ENCODE assay signal across 9 cellular contexts in genomic region chr16:28622532-28623171, GRCh38. TPM values are rescaled to one million over a fixed set of nuclear protein-coding genes. Genes with fewer than 3 reads are reported as not detected.
DNase-seq lines count a peak whose midpoint lies in the region; ATAC-seq and TF ChIP-seq lines count a peak whose summit lies in the region.
"Not testable (repeated sequence)": the region's sequence is repeated elsewhere in the genome, so short reads cannot be mapped to it uniquely, and the experiment has no call there.
"Had no signal": no experiment of that assay in that cellular context is flagged by ENCODE, and none has a peak within 500 bp of the region (broad histone marks: within the 10 kb centered on the region; RNA-seq: fewer than 3 reads in every experiment).

No MANE protein-coding gene starts in this region.

- POLR2A ChIA-PET in PC-3 (lab: Charles Lee; ENCODE audit: unreplicated experiment), result not testable (repeated sequence)

- H3K9me3 Mint-ChIP-seq in central memory CD8-positive, alpha-beta T cell, result not testable (repeated sequence)

- not testable (repeated sequence) for H3K27me3 Mint-ChIP-seq in central memory CD8-positive, alpha-beta T cell

- H3K36me3 ChIP-seq in GM23248 (ENCODE audit: low read depth); PC-3 (ENCODE audit: low read depth, low read length); muscle layer of duodenum (ENCODE audit: control insufficient read depth in 1 of 2, insufficient read depth in 2 of 2, low read length in 2 of 2); spleen; aorta (ENCODE audit: control insufficient read depth in 1 of 2, insufficient read depth in 2 of 2, low read length in 1 of 2): not testable (repeated sequence)

- not testable (repeated sequence) for H3F3A ChIP-seq in GM23248 (ENCODE audit: insufficient read depth); PC-3 (ENCODE audit: low read length, unreplicated experiment)

- not testable (repeated sequence) for BruUV-seq in PC-3 (replicated peaks; lab: Mats Ljungman, UMichigan)

- H3K27ac Mint-ChIP-seq in central memory CD8-positive, alpha-beta T cell (ENCODE audit: low read depth), result peak overlapping the region; percentile 30

- not testable (repeated sequence) for H3K4me1 ChIP-seq in GM23248 (ENCODE audit: insufficient read depth); PC-3 (ENCODE audit: insufficient read depth, low read length); muscle layer of duodenum (ENCODE audit: control insufficient read depth in 1 of 2, insufficient read depth in 2 of 2, low read length in 2 of 2); aorta (ENCODE audit: control insufficient read depth in 1 of 2, insufficient read depth in 2 of 2, low read length in 2 of 2)
- peaks cover 0 to 38% (median 17%) of the 10 kb centered on the region in 6 donors for H3K4me1 ChIP-seq in spleen

- ATAC-seq in PC-3, result peak; percentile 23
- ATAC-seq in central memory CD8-positive, alpha-beta T cell (replicated peaks; ENCODE audit: extremely low read depth, poor library complexity, severe bottlenecking), result peak; percentile 9
- peak; percentile 44 to 45 for ATAC-seq in left cardiac atrium
- peak; percentile 33 for ATAC-seq in aorta (ENCODE audit: low FRiP score)

- H3K4me3 Mint-ChIP-seq in central memory CD8-positive, alpha-beta T cell, result peak overlapping the region; percentile 78

- not testable (repeated sequence) for TF ChIP-seq POLR2A in spleen (IDR thresholded peaks at IDR 0.05)

- H3K9me2 ChIP-seq in GM23248 (ENCODE audit: insufficient read depth); PC-3 (replicated peaks; ENCODE audit: low read length): not testable (repeated sequence)

- H3K36me3 Mint-ChIP-seq in central memory CD8-positive, alpha-beta T cell (ENCODE audit: insufficient read depth), result peaks cover 15% of the 10 kb centered on the region

- CTCF ChIA-PET in PC-3 (lab: Charles Lee), result not testable (repeated sequence)

- H3K9ac ChIP-seq in GM23248, result not testable (repeated sequence)
- 0 out of 2 replicates have a peak overlapping the region, but pooled peaks have one; percentile 9 for H3K9ac ChIP-seq in PC-3 (ENCODE audit: low read length)

- H3K4me2 ChIP-seq in GM23248 (ENCODE audit: unreplicated experiment), result not testable (repeated sequence)
- H3K4me2 ChIP-seq in PC-3 (ENCODE audit: low read length), result peak overlapping the region; percentile 76

- peaks cover 28% of the 10 kb centered on the region for H3K4me1 Mint-ChIP-seq in central memory CD8-positive, alpha-beta T cell

- not testable (repeated sequence) for TF ChIP-seq CTCF in PC-3 (conservative IDR thresholded peaks at IDR 0.05; ENCODE audit: low read depth, low read length); spleen (IDR thresholded peaks at IDR 0.05 in 8 of 11, conservative IDR thresholded peaks at IDR 0.05 in 3 of 11)

- H2AFZ ChIP-seq in GM23248 (peak overlapping the region; percentile 68; the same call in 1 of the 2 replicates), PC-3 (ENCODE audit: low read length) (peak overlapping the region; percentile 58; the same call in 1 of the 2 replicates)

- H4K20me1 ChIP-seq in GM23248 (ENCODE audit: insufficient read depth); PC-3 (ENCODE audit: low read length): not testable (repeated sequence)

- not testable (repeated sequence) for H3K79me2 ChIP-seq in GM23248 (ENCODE audit: insufficient read depth); PC-3 (ENCODE audit: low read length)

- H3K4me3 ChIP-seq in GM23248; aorta (ENCODE audit: low read length in 2 of 2): not testable (repeated sequence)
- peak overlapping the region; percentile 63 for H3K4me3 ChIP-seq in PC-3 (ENCODE audit: low read length)
- H3K4me3 ChIP-seq in muscle layer of duodenum (ENCODE audit: low read depth in 1 of 2, low read length in 2 of 2), result peak overlapping the region; percentile 37 to 62
- peak overlapping the region; percentile 31 to 83 (median 56) for H3K4me3 ChIP-seq in spleen

- not testable (repeated sequence) for H3K9me3 ChIP-seq in GM23248 (ENCODE audit: low read depth); PC-3 (ENCODE audit: low read length); muscle layer of duodenum (ENCODE audit: control insufficient read depth in 1 of 2, low read length in 2 of 2); spleen; aorta (ENCODE audit: control insufficient read depth, low read length)

- intact Hi-C loops in PC-3 (cut with micrococcal nuclease); left cardiac atrium (cut with DNase I); spleen (cut with DNase I; ENCODE audit: low total_unique reads); aorta (cut with DNase I): not testable (repeated sequence)

- DNase-seq in GM23248; PC-3; central memory CD8-positive, alpha-beta T cell (ENCODE audit: low spot score in 2 of 2); left cardiac atrium; spleen; aorta: not testable (repeated sequence)
- peak; percentile 4 for DNase-seq in activated T-cell treated with anti-CD3 and anti-CD28 coated beads for 24 hours (ENCODE audit: low read depth)

- H3K27me3 ChIP-seq in GM23248 (replicated peaks; ENCODE audit: insufficient read depth); PC-3 (ENCODE audit: low read length); muscle layer of duodenum (ENCODE audit: low read depth, low read length); aorta (ENCODE audit: control insufficient read depth in 1 of 2, insufficient read depth in 2 of 2, low read length in 1 of 2): not testable (repeated sequence)
- H3K27me3 ChIP-seq in spleen (replicated peaks in 1 of 7), result peaks cover 0 to 23% (median 0%) of the 10 kb centered on the region in 7 donors

- H3K27ac ChIP-seq in GM23248; PC-3 (ENCODE audit: low read length); muscle layer of duodenum (ENCODE audit: low read length); aorta (ENCODE audit: low read depth in 1 of 2, low read length in 2 of 2): not testable (repeated sequence)
- H3K27ac ChIP-seq in spleen, result peak overlapping the region in 4 of 8 donors; percentile 28 to 53 (median 40)

- in situ Hi-C loops in GM23248 (cut with MboI), result loop anchor here (10.0 kb wide), 1 partner anchor 48 kb away; no protein-coding TSS in a partner anchor

- WGBS in GM23248 (ENCODE audit: low coverage in 1 of 2, low lambda C conversion rate in 2 of 2, missing lambda C conversion rate in 2 of 2), 2 experiments, result 38 to 84% methylated on average over 10 to 24 of the region's 24 CpGs
- 30 to 54% (median 40%) methylated on average over 17 to 24 of the region's 24 CpGs for WGBS in spleen, 5 donors
- 50 to 53% methylated on average over 24 of the region's 24 CpGs for whole genome bisulfite sequencing in aorta, 2 donors

RNA-seq across cellular contexts. Expression of gene SULT1A1, which starts 12.8 kb away (rescaled TPM):
- total RNA-seq in GM23248 (2014; rRNA removed; shearing (Covaris generic)), result not detected in 2 replicates
- polyA plus RNA-seq in GM23248 (2016; fragmentation: Nextera tagmentation; extraction: Ambion mirVana) (not detected in 2 replicates), spleen (10 to 100 TPM; 42.5 to 56.6 (median 49.0) TPM), aorta (10 to 100 TPM in 1 of 2 donors, 1 to 10 TPM in 1; 5.0 to 43.8 TPM)
- total RNA-seq in PC-3 (2014; rRNA removed) (2.9 and 4.7 TPM in 2 replicates), left cardiac atrium (10 to 100 TPM; 15.4 to 23.1 TPM), spleen (100 to 1,000 TPM in 4 of 7 donors, 10 to 100 TPM in 3; 35.2 to 184 (median 124) TPM), aorta (10 to 100 TPM in 1 of 2 donors, 1 to 10 TPM in 1; 6.7 to 29.8 TPM)

RNA-seq across cellular contexts. Expression of gene NPIPB8, which starts 15.2 kb away (rescaled TPM):
- not detected in 2 replicates for total RNA-seq in GM23248 (2014; rRNA removed; shearing (Covaris generic))
- polyA plus RNA-seq in GM23248 (2016; fragmentation: Nextera tagmentation; extraction: Ambion mirVana) (not detected in 2 replicates), spleen (not detected), aorta (not detected)
- total RNA-seq in PC-3 (2014; rRNA removed) (1.1 TPM in 1 of 2 replicates, not detected in the other), left cardiac atrium (under 1 TPM; 0.27 to 0.73 TPM), spleen (1 to 10 TPM in 3 of 7 donors, under 1 TPM in 3, not detected in 1; 0.32 to 2.4 (median 0.82) TPM), aorta (1 to 10 TPM; 2.6 to 8.6 TPM)
- total RNA-seq: occipital lobe had no signal

RNA-seq across cellular contexts. Expression of gene SULT1A2, which starts 25.8 kb away (rescaled TPM):
- not detected in 2 replicates for total RNA-seq in GM23248 (2014; rRNA removed; shearing (Covaris generic))
- polyA plus RNA-seq in GM23248 (2016; fragmentation: Nextera tagmentation; extraction: Ambion mirVana), result not detected in 2 replicates
- total RNA-seq in PC-3 (2014; rRNA removed), result 0.17 TPM in 1 of 2 replicates, not detected in the other
- total RNA-seq in left cardiac atrium, result 1 to 10 TPM; 1.3 to 2.1 TPM
- total RNA-seq in spleen, result 1 to 10 TPM; 2.0 to 9.4 (median 5.5) TPM
- 1 to 10 TPM; 1.3 to 3.9 (median 1.7) TPM for polyA plus RNA-seq in spleen
- total RNA-seq in aorta, result 1 to 10 TPM in 1 of 2 donors, under 1 TPM in 1; 0.81 to 1.8 TPM
- polyA plus RNA-seq in aorta, result 1 to 10 TPM in 1 of 2 donors, not detected in 1; 9.8 TPM
- total RNA-seq: occipital lobe had no signal
